10 cellular contexts compared by ENCODE assay signal in the genomic region with DNA sequence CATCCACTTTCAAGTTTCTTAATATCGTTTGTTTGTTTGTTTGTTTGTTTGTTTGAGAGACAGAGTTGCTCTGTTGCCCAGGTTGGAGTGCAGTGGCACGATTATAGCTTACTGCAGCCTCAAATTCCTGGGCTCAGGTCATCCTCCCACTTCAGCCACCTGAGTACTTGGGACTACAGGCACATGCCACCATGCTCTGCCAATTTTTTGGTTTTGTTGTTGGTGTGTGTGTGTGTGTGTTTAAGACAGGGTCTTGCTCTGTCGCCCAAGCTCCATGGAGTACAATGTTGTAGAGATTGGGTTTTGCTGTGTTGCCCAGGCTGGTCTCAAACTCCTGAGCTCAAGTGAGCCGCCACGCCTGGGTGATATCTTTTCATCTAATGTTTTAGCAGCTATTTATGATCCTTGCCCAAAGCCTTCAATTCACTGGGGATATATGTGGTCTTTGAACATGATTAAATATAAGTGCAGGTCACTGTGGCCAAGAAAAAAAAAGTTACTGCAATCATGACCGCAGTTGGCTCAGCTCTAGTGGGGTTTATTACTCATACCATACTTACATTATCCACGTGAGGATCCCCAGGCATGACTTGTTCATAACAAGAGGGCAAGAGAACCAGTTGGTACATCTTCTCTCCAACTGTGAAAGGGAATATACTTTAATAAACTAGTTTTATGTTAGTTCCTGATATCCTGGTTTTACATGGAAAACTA. TPM values are rescaled to one million over a fixed set of nuclear protein-coding genes. Genes with fewer than 3 reads are reported as not detected.
DNase-seq lines count a peak whose midpoint lies in the region; ATAC-seq and TF ChIP-seq lines count a peak whose summit lies in the region.
"Had no signal": no experiment of that assay in that cellular context is flagged by ENCODE, and none has a peak within 500 bp of the region (broad histone marks: within the 10 kb centered on the region; RNA-seq: fewer than 3 reads in every experiment).

No MANE protein-coding gene starts in this region.

- H3K4me3 ChIP-seq in epithelial cell of esophagus (ENCODE audit: low read length) (no peak overlapping the region), gastrocnemius medialis (no peak overlapping the region)
- H3K4me3 ChIP-seq: lower lobe of right lung, SJCRH30 had no signal

- H3K36me3 ChIP-seq in gastrocnemius medialis, result peaks cover 0 to 36% of the 10 kb centered on the region in 2 donors

- no peak for TF ChIP-seq POLR2A in gastrocnemius medialis (IDR thresholded peaks at IDR 0.05)

- intact Hi-C loops in gastrocnemius medialis (cut with DNase I; ENCODE audit: low total_unique reads), result no loop called here

- no peak overlapping the region for H3K27ac ChIP-seq in gastrocnemius medialis
- H3K27ac ChIP-seq: lower lobe of right lung, SJCRH30 had no signal

- H3K9me3 ChIP-seq in gastrocnemius medialis, result no peaks in the 10 kb centered on the region
- H3K9me3 ChIP-seq: lower lobe of right lung, SJCRH30 had no signal

- ATAC-seq in GM18861 (IDR thresholded peaks at IDR 0.05; ENCODE audit: unreplicated experiment), result peak; percentile 56
- ATAC-seq in HG02588 (IDR thresholded peaks at IDR 0.05; ENCODE audit: unreplicated experiment), result no peak
- ATAC-seq in gastrocnemius medialis, result no peak
- ATAC-seq in GM18858 (IDR thresholded peaks at IDR 0.05; ENCODE audit: unreplicated experiment), result no peak
- ATAC-seq: lower lobe of right lung had no signal

- H3K4me1 ChIP-seq in gastrocnemius medialis, result no peaks in the 10 kb centered on the region
- H3K4me1 ChIP-seq: lower lobe of right lung, SJCRH30 had no signal

- in situ Hi-C loops in gastrocnemius medialis (cut with MboI; ENCODE audit: low sequenced_read_pairs in 4 of 4), result no loop called here

- no peak for TF ChIP-seq CTCF in epithelial cell of esophagus (IDR thresholded peaks at IDR 0.05; ENCODE audit: insufficient read depth, low read depth, low read length, missing control alignments)
- no peak for TF ChIP-seq CTCF in gastrocnemius medialis (IDR thresholded peaks at IDR 0.05 in 4 of 5, conservative IDR thresholded peaks at IDR 0.05 in 1 of 5)

- no peaks in the 10 kb centered on the region for H3K27me3 ChIP-seq in gastrocnemius medialis
- H3K27me3 ChIP-seq: SJCRH30 had no signal

- DNase-seq in A172 (ENCODE audit: low spot score), result peak; percentile 74
- DNase-seq in SIG-M5 (lab: John Stamatoyannopoulos, UW), result peak; percentile 33
- DNase-seq in epithelial cell of esophagus (ENCODE audit: low read depth), result peak; percentile 81
- no peak for DNase-seq in gastrocnemius medialis
- no peak for DNase-seq in DMS53 (lab: John Stamatoyannopoulos, UW)
- DNase-seq: lower lobe of right lung, SJCRH30 had no signal

RNA-seq across cellular contexts. Expression of gene RRP1B, which starts 8.0 kb away (rescaled TPM):
- total RNA-seq in A172 (2014; rRNA removed; shearing (Covaris generic)), result 61.0 and 70.9 TPM in 2 replicates
- 10 to 100 TPM; 12.5 to 24.7 (median 18.9) TPM for total RNA-seq in gastrocnemius medialis

RNA-seq across cellular contexts. Expression of gene HSF2BP, which starts 8.1 kb away (rescaled TPM):
- total RNA-seq in A172 (2014; rRNA removed; shearing (Covaris generic)), result 8.8 and 9.1 TPM in 2 replicates
- under 1 TPM in 1 of 4 donors, not detected in 3; 0.63 TPM for total RNA-seq in gastrocnemius medialis

RNA-seq across cellular contexts. Expression of gene PDXK, which starts 51.6 kb away (rescaled TPM):
- total RNA-seq in A172 (2014; rRNA removed; shearing (Covaris generic)), result 313 and 330 TPM in 2 replicates
- total RNA-seq in gastrocnemius medialis, result 10 to 100 TPM; 12.4 to 39.2 (median 21.9) TPM

Comparison
In these comparisons a context has a peak if more than half of its experiments do, and no peak if none do; other contexts are left out.
1. DNase-seq: peak in A172 (single experiment), SIG-M5 (single experiment) and epithelial cell of esophagus (single experiment); none in gastrocnemius medialis (0 of 2) and DMS53 (single experiment).